In the genomic region with DNA sequence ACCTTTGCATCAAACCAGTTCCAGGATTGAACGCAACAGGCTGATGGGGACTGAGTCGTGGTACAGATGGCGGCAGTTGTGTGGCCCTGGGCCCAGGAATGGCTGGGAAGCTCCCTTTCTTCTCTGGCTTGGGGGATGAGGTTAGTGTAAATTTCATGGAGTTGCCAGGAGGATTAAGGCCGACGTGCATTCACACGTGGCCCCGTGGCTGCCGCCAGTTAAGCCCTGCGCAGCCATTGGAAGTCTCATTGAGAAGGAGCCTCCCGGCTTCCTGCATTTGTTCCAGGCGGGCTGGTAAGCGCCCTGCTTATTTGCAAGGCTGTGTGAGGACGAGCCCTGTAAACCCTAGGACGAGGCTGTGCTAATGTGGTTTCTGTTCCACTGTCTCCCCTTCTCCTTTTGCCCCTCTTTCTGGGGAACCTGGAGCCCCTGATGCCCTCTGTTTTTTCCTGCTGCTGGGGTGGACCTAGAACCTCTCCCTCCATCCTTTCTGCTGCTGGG, we compare ENCODE assay signal across 10 cellular contexts. TPM values are rescaled to one million over a fixed set of nuclear protein-coding genes. Genes with fewer than 3 reads are reported as not detected.
DNase-seq lines count a peak whose midpoint lies in the region; ATAC-seq and TF ChIP-seq lines count a peak whose summit lies in the region.
"Had no signal": no experiment of that assay in that cellular context is flagged by ENCODE, and none has a peak within 500 bp of the region (broad histone marks: within the 10 kb centered on the region; RNA-seq: fewer than 3 reads in every experiment).

No MANE protein-coding gene starts in this region.

- POLR2A ChIA-PET in WTC11 (lab: Charles Lee): interaction anchor here (0.6 kb wide), 1 partner anchor 10 kb away, joined by 3 read pairs; no protein-coding TSS in a partner anchor
- POLR2A ChIA-PET in CD4-positive, alpha-beta T cell (lab: Charles Lee): no interaction called here
- POLR2A ChIA-PET in activated CD4-positive, alpha-beta T cell treated with anti-CD3 and anti-CD28 coated beads for 36 hours (lab: Charles Lee): no interaction called here

- CTCF ChIA-PET in WTC11 (lab: Charles Lee): interaction anchor here (1.6 kb wide), 1 partner anchor 67 kb away, joined by 8 read pairs; no protein-coding TSS in a partner anchor
- CTCF ChIA-PET in CD4-positive, alpha-beta T cell (lab: Charles Lee): no interaction called here
- CTCF ChIA-PET in activated CD4-positive, alpha-beta T cell treated with anti-CD3 and anti-CD28 coated beads for 36 hours (lab: Charles Lee): no interaction called here

- no peaks in the 10 kb centered on the region for H3K36me3 ChIP-seq in left ventricle myocardium inferior
- peaks cover 2% of the 10 kb centered on the region for H3K36me3 ChIP-seq in right atrium auricular region
- H3K36me3 ChIP-seq in uterus: no peaks in the 10 kb centered on the region

- DNase-seq in left ventricle myocardium inferior (no peak), right atrium auricular region (ENCODE audit: low spot score) (no peak), WTC11 (ENCODE audit: low spot score) (no peak), iris pigment epithelial cell (ENCODE audit: low read depth) (peak; percentile 30), uterus (no peak)
- no peak for DNase-seq in CD4-positive, alpha-beta T cell
- no peak for DNase-seq in activated CD4-positive, alpha-beta T cell treated with anti-CD3 and anti-CD28 coated beads for 36 hours
- DNase-seq in stimulated activated CD4-positive, alpha-beta T cell treated with anti-CD3 and anti-CD28 coated beads, Interleukin-4, amount 100 ng/mL, for 1 hour: no peak
- DNase-seq: T-cell had no signal

- H3K9me3 ChIP-seq in left ventricle myocardium inferior (replicated peaks): no peaks in the 10 kb centered on the region
- no peaks in the 10 kb centered on the region for H3K9me3 ChIP-seq in right atrium auricular region
- H3K9me3 ChIP-seq in uterus: no peaks in the 10 kb centered on the region
- H3K9me3 ChIP-seq in CD4-positive, alpha-beta T cell (ENCODE audit: control insufficient read depth, low read length): no peaks in the 10 kb centered on the region

- H3K27me3 ChIP-seq in left ventricle myocardium inferior (ENCODE audit: low read depth) (peaks cover 20% of the 10 kb centered on the region), right atrium auricular region (no peaks in the 10 kb centered on the region), uterus (no peaks in the 10 kb centered on the region)
- H3K27me3 ChIP-seq in CD4-positive, alpha-beta T cell (ENCODE audit: control insufficient read depth, insufficient read depth, low read length): peaks cover 34% of the 10 kb centered on the region

- peaks cover 49% of the 10 kb centered on the region for H3K4me1 ChIP-seq in left ventricle myocardium inferior
- peaks cover 0 to 61% of the 10 kb centered on the region in 2 donors for H3K4me1 ChIP-seq in right atrium auricular region
- peaks cover 0 to 7% of the 10 kb centered on the region in 2 donors for H3K4me1 ChIP-seq in uterus

- H3K4me1 Mint-ChIP-seq in WTC11: peaks cover 44% of the 10 kb centered on the region
- H3K4me1 Mint-ChIP-seq in CD4-positive, alpha-beta T cell (ENCODE audit: low read depth): peaks cover 22% of the 10 kb centered on the region
- H3K4me1 Mint-ChIP-seq in activated CD4-positive, alpha-beta T cell treated with anti-CD3 and anti-CD28 coated beads for 36 hours: peaks cover 22% of the 10 kb centered on the region

- TF ChIP-seq CTCF in left ventricle myocardium inferior (IDR thresholded peaks at IDR 0.05; ENCODE audit: borderline replicate concordance) (no peak), right atrium auricular region (IDR thresholded peaks at IDR 0.05) (no peak), WTC11 (IDR thresholded peaks at IDR 0.05) (no peak), uterus (IDR thresholded peaks at IDR 0.05) (no peak)
- no peak for TF ChIP-seq CTCF in CD4-positive, alpha-beta T cell (IDR thresholded peaks at IDR 0.05)

- no peak overlapping the region for H3K4me3 ChIP-seq in left ventricle myocardium inferior
- H3K4me3 ChIP-seq in right atrium auricular region: no peak overlapping the region
- no peak overlapping the region for H3K4me3 ChIP-seq in uterus

- H3K4me3 Mint-ChIP-seq in WTC11: peak overlapping the region; percentile 23; the same call in 1 of the 2 replicates
- no peak overlapping the region for H3K4me3 Mint-ChIP-seq in CD4-positive, alpha-beta T cell
- no peak overlapping the region for H3K4me3 Mint-ChIP-seq in activated CD4-positive, alpha-beta T cell treated with anti-CD3 and anti-CD28 coated beads for 36 hours
- H3K4me3 Mint-ChIP-seq: T-cell had no signal

- intact Hi-C loops in left ventricle myocardium inferior (cut with micrococcal nuclease): no loop called here
- intact Hi-C loops in uterus (cut with DNase I; ENCODE audit: low total_unique reads): no loop called here
- intact Hi-C loops in CD4-positive, alpha-beta T cell (cut with DNase I, micrococcal nuclease): no loop called here
- intact Hi-C loops in activated CD4-positive, alpha-beta T cell treated with anti-CD3 and anti-CD28 coated beads for 36 hours (cut with DNase I, micrococcal nuclease): no loop called here

- H3K27me3 Mint-ChIP-seq in WTC11 (ENCODE audit: low read depth): no peaks in the 10 kb centered on the region
- peaks cover 30% of the 10 kb centered on the region for H3K27me3 Mint-ChIP-seq in CD4-positive, alpha-beta T cell
- H3K27me3 Mint-ChIP-seq in activated CD4-positive, alpha-beta T cell treated with anti-CD3 and anti-CD28 coated beads for 36 hours: peaks cover 11% of the 10 kb centered on the region

- H3K36me3 Mint-ChIP-seq in WTC11: peaks cover 23% of the 10 kb centered on the region
- no peaks in the 10 kb centered on the region for H3K36me3 Mint-ChIP-seq in CD4-positive, alpha-beta T cell (ENCODE audit: low read depth)
- H3K36me3 Mint-ChIP-seq in activated CD4-positive, alpha-beta T cell treated with anti-CD3 and anti-CD28 coated beads for 36 hours (ENCODE audit: low read depth): no peaks in the 10 kb centered on the region
- H3K36me3 Mint-ChIP-seq: T-cell had no signal

- H3K27ac Mint-ChIP-seq in WTC11: peak overlapping the region; percentile 65
- H3K27ac Mint-ChIP-seq in CD4-positive, alpha-beta T cell: no peak overlapping the region
- no peak overlapping the region for H3K27ac Mint-ChIP-seq in activated CD4-positive, alpha-beta T cell treated with anti-CD3 and anti-CD28 coated beads for 36 hours
- H3K27ac Mint-ChIP-seq: T-cell had no signal

- H3K27ac ChIP-seq in left ventricle myocardium inferior (replicated peaks): peak overlapping the region; percentile 18
- no peak overlapping the region for H3K27ac ChIP-seq in right atrium auricular region
- peak overlapping the region; percentile 23 to 30 for H3K27ac ChIP-seq in uterus
- no peak overlapping the region for H3K27ac ChIP-seq in CD4-positive, alpha-beta T cell (ENCODE audit: low read depth, low read length)

- no peak for TF ChIP-seq POLR2A in uterus (IDR thresholded peaks at IDR 0.05)

- no peak for ATAC-seq in WTC11
- no peak for ATAC-seq in CD4-positive, alpha-beta T cell (ENCODE audit: poor library complexity)
- ATAC-seq in activated CD4-positive, alpha-beta T cell treated with anti-CD3 and anti-CD28 coated beads for 36 hours: no peak
- ATAC-seq: right cardiac atrium, T-cell had no signal

- H3K9me3 Mint-ChIP-seq in WTC11: no peaks in the 10 kb centered on the region
- H3K9me3 Mint-ChIP-seq in CD4-positive, alpha-beta T cell: no peaks in the 10 kb centered on the region
- H3K9me3 Mint-ChIP-seq in activated CD4-positive, alpha-beta T cell treated with anti-CD3 and anti-CD28 coated beads for 36 hours (ENCODE audit: low read depth): no peaks in the 10 kb centered on the region
- H3K9me3 Mint-ChIP-seq: T-cell had no signal

TF ChIP-seq in WTC11, 78 proteins besides CTCF, POLR2A, EP300 and RAD21 (continues in another document):
- TF ChIP-seq, protein P1, sequence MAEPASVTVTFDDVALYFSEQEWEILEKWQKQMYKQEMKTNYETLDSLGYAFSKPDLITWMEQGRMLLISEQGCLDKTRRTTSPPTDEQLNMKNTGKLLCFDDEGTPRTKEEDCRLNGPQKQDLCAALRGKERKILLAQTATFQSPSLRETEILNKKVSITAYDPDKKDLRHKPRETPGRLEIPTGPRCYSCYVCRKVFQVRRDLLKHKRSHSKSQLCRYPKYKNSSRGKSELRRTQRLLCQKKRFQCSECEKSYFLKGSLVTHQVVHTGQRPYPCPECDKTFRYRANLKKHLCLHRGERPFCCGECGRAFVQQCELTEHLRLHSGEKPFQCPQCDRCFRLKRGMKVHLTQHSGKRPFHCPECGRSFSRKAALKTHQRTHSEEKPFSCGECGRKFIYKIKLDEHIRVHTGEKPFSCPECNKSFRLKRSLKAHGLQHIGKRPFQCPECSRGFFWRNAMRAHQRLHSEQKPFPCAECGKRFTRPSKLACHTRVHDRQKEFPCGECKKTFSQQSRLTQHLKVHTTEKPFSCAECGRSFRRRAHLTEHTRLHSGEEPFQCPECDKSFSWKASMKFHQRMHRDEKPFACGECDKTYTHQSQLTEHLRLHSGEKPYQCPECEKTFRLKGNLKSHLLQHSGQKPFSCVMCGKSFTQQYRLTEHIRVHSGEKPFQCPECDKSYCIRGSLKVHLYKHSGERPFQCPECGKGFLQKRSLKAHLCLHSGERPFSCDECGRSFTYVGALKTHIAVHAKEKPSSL (CRISPR knock-in tag; conservative IDR thresholded peaks at IDR 0.05): no peak
- TF ChIP-seq, protein P2, sequence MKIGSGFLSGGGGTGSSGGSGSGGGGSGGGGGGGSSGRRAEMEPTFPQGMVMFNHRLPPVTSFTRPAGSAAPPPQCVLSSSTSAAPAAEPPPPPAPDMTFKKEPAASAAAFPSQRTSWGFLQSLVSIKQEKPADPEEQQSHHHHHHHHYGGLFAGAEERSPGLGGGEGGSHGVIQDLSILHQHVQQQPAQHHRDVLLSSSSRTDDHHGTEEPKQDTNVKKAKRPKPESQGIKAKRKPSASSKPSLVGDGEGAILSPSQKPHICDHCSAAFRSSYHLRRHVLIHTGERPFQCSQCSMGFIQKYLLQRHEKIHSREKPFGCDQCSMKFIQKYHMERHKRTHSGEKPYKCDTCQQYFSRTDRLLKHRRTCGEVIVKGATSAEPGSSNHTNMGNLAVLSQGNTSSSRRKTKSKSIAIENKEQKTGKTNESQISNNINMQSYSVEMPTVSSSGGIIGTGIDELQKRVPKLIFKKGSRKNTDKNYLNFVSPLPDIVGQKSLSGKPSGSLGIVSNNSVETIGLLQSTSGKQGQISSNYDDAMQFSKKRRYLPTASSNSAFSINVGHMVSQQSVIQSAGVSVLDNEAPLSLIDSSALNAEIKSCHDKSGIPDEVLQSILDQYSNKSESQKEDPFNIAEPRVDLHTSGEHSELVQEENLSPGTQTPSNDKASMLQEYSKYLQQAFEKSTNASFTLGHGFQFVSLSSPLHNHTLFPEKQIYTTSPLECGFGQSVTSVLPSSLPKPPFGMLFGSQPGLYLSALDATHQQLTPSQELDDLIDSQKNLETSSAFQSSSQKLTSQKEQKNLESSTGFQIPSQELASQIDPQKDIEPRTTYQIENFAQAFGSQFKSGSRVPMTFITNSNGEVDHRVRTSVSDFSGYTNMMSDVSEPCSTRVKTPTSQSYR (CRISPR knock-in tag; IDR thresholded peaks at IDR 0.05): no peak
- no peak for TF ChIP-seq CREB1 (CRISPR knock-in tag; IDR thresholded peaks at IDR 0.05)

RNA-seq across cellular contexts. Expression of a gene that starts 5.7 kb away (rescaled TPM):
- total RNA-seq in left ventricle myocardium inferior: 13.4 TPM
- 10 to 100 TPM; 14.4 to 31.2 TPM for total RNA-seq in right atrium auricular region
- 459 to 481 TPM (median 480 TPM) in 3 replicates for total RNA-seq in WTC11 (2021)
- total RNA-seq in uterus: 100 to 1,000 TPM in 1 of 4 donors, 10 to 100 TPM in 3; 27.1 to 175 (median 61.9) TPM
- 1 to 10 TPM; 6.5 to 7.0 TPM for total RNA-seq in CD4-positive, alpha-beta T cell
- 10 to 100 TPM; 18.5 to 21.0 TPM for total RNA-seq in activated CD4-positive, alpha-beta T cell treated with anti-CD3 and anti-CD28 coated beads for 36 hours

Comparison
In these comparisons a context has a peak if more than half of its experiments do, and no peak if none do; other contexts are left out.
1. H3K27ac ChIP-seq: peak in left ventricle myocardium inferior (single experiment) and uterus (2 of 2); none in right atrium auricular region (0 of 2) and CD4-positive, alpha-beta T cell (single experiment).